ENCODE assay signal across 1 cellular context in the genomic region with DNA sequence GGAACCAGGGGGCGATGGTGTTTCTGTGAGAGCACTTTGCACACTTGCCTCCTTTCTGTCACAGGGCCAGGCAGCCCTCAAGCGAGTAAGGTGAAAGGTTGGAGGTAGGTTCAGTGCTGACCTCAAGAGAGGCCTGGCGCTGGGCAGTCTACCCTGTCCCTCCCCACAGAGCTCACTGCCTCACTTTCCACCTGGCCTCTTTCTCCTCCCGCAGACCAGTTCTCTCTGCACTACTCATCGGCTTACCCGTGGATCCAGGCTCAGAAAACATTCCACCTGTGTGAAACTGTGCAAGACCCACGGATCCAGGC.
TF ChIP-seq lines count a peak whose summit lies in the region.

No MANE protein-coding gene starts in this region.

TF ChIP-seq in IMR-90, 13 proteins besides CTCF, POLR2A, EP300 and RAD21:
- no peak for TF ChIP-seq CEBPB (IDR thresholded peaks at IDR 0.05; ENCODE audit: low read depth, low read length)
- TF ChIP-seq, protein P1, sequence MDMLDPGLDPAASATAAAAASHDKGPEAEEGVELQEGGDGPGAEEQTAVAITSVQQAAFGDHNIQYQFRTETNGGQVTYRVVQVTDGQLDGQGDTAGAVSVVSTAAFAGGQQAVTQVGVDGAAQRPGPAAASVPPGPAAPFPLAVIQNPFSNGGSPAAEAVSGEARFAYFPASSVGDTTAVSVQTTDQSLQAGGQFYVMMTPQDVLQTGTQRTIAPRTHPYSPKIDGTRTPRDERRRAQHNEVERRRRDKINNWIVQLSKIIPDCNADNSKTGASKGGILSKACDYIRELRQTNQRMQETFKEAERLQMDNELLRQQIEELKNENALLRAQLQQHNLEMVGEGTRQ (IDR thresholded peaks at IDR 0.05; ENCODE audit: low read depth, low read length) = no peak
- TF ChIP-seq MXI1 (IDR thresholded peaks at IDR 0.05; ENCODE audit: borderline replicate concordance, low read depth, low read length) = no peak
- TF ChIP-seq NFE2L2 (IDR thresholded peaks at IDR 0.05; ENCODE audit: low read depth, low read length) = no peak
- no peak for TF ChIP-seq CHD1 (IDR thresholded peaks at IDR 0.05; ENCODE audit: low read depth, low read length)
- TF ChIP-seq RCOR1 (IDR thresholded peaks at IDR 0.05; ENCODE audit: insufficient replicate concordance, low read length) = no peak
- TF ChIP-seq MAZ (IDR thresholded peaks at IDR 0.05; ENCODE audit: borderline replicate concordance, low read depth, low read length) = no peak
- no peak for TF ChIP-seq MAFK (IDR thresholded peaks at IDR 0.05; ENCODE audit: low read depth, low read length)
- TF ChIP-seq BHLHE40 (IDR thresholded peaks at IDR 0.05; ENCODE audit: low read depth, low read length) = no peak
